Comparison of ENCODE assay signal across 14 cellular contexts in the genomic region with DNA sequence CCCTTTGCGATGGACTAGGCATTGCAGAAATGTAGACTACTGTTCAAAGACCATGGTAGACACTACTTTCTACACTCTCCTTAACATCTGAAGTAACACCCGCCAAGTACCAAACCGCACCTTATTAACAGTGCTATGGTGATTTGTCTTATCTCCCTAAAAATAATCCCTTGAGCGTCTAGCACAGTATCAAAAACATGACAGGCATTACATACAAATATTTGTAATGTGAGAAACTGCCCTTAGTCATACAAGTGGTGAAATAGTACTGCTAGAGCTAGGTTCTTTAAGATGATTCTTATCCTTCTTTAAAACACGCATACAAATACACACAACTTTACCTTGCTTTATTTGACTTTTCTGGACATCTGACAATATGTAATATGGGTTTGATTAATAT. TPM values are rescaled to one million over a fixed set of nuclear protein-coding genes. Genes with fewer than 3 reads are reported as not detected.
A peak's percentile ranks its signal among the peaks of the same experiment; 100 is the strongest.
DNase-seq lines count a peak whose midpoint lies in the region; ATAC-seq and TF ChIP-seq lines count a peak whose summit lies in the region.
"Had no signal": no experiment of that assay in that cellular context is flagged by ENCODE, and none has a peak within 500 bp of the region (broad histone marks: within the 10 kb centered on the region; RNA-seq: fewer than 3 reads in every experiment).

No MANE protein-coding gene starts in this region.

- peaks cover 100% of the 10 kb centered on the region for H3K79me2 ChIP-seq in OCI-LY7 (ENCODE audit: insufficient read depth, low read depth, low read length)

- H3K4me2 ChIP-seq in OCI-LY7 (ENCODE audit: low read length), result no peak overlapping the region

- no TSS peak for BruUV-seq in OCI-LY7 (replicated peaks; lab: Mats Ljungman, UMichigan)

- POLR2A ChIA-PET in OCI-LY7 (lab: Charles Lee), result no interaction called here

- CTCF ChIA-PET in OCI-LY7 (lab: Charles Lee; ENCODE audit: unreplicated experiment), result no interaction called here

- H3K27ac ChIP-seq in gastrocnemius medialis, result peak overlapping the region; percentile 53 to 75 (median 70)
- H3K27ac ChIP-seq in ascending aorta, result no peak overlapping the region
- H3K27ac ChIP-seq in OCI-LY7 (ENCODE audit: low read depth, low read length, poor library complexity, severe bottlenecking), result no peak overlapping the region
- H3K27ac ChIP-seq: pancreas had no signal

- H3K27ac Mint-ChIP-seq in activated T-cell treated with anti-CD3 and anti-CD28 coated beads, Interleukin-2, amount 50 U/mL, for 24 hours, result peak overlapping the region; percentile 41
- H3K27ac Mint-ChIP-seq in activated T-helper 17 cell treated with anti-CD3 and anti-CD28 coated beads, Interleukin-2, amount 50 U/mL, for 72 hours, result no peak overlapping the region
- H3K27ac Mint-ChIP-seq: IgD-negative memory B cell had no signal

- H3K4me1 ChIP-seq in gastrocnemius medialis (peaks cover 65 to 68% of the 10 kb centered on the region in 2 donors), ascending aorta (peaks cover 0 to 20% of the 10 kb centered on the region in 2 donors), OCI-LY7 (ENCODE audit: insufficient read depth, low read length, poor library complexity, severe bottlenecking) (peaks cover 6% of the 10 kb centered on the region)

- peaks cover 80% of the 10 kb centered on the region for H3K36me3 Mint-ChIP-seq in activated T-cell treated with anti-CD3 and anti-CD28 coated beads, Interleukin-2, amount 50 U/mL, for 24 hours (ENCODE audit: low read depth)
- peaks cover 83% of the 10 kb centered on the region for H3K36me3 Mint-ChIP-seq in activated T-helper 17 cell treated with anti-CD3 and anti-CD28 coated beads, Interleukin-2, amount 50 U/mL, for 72 hours (ENCODE audit: low read depth)
- H3K36me3 Mint-ChIP-seq: IgD-negative memory B cell had no signal

- no peak for TF ChIP-seq CTCF in fibroblast of pulmonary artery (IDR thresholded peaks at IDR 0.05; ENCODE audit: low read length, missing control alignments)
- TF ChIP-seq CTCF in gastrocnemius medialis (IDR thresholded peaks at IDR 0.05 in 4 of 5, conservative IDR thresholded peaks at IDR 0.05 in 1 of 5), result no peak
- TF ChIP-seq CTCF in ascending aorta (IDR thresholded peaks at IDR 0.05), result no peak
- TF ChIP-seq CTCF in OCI-LY7 (conservative IDR thresholded peaks at IDR 0.05; ENCODE audit: low read length), result no peak

- H3K36me3 ChIP-seq in gastrocnemius medialis (no peaks in the 10 kb centered on the region), ascending aorta (no peaks in the 10 kb centered on the region), OCI-LY7 (ENCODE audit: insufficient read depth, low read length) (peaks cover 85% of the 10 kb centered on the region)
- H3K36me3 ChIP-seq: pancreas had no signal

- in situ Hi-C loops in gastrocnemius medialis (cut with MboI; ENCODE audit: low sequenced_read_pairs in 4 of 4), result no loop called here

- peaks cover 78% of the 10 kb centered on the region for H3K4me1 Mint-ChIP-seq in activated T-cell treated with anti-CD3 and anti-CD28 coated beads, Interleukin-2, amount 50 U/mL, for 24 hours (ENCODE audit: low read depth)
- H3K4me1 Mint-ChIP-seq in activated T-helper 17 cell treated with anti-CD3 and anti-CD28 coated beads, Interleukin-2, amount 50 U/mL, for 72 hours, result peaks cover 38% of the 10 kb centered on the region

- no peak overlapping the region for H3K4me3 Mint-ChIP-seq in activated T-cell treated with anti-CD3 and anti-CD28 coated beads, Interleukin-2, amount 50 U/mL, for 24 hours
- H3K4me3 Mint-ChIP-seq in activated T-helper 17 cell treated with anti-CD3 and anti-CD28 coated beads, Interleukin-2, amount 50 U/mL, for 72 hours, result peak overlapping the region; percentile 1

- intact Hi-C loops in gastrocnemius medialis (cut with DNase I; ENCODE audit: low total_unique reads), result loop anchor here (5.0 kb wide), 1 partner anchor 46 kb away; no protein-coding TSS in a partner anchor
- intact Hi-C loops in ascending aorta (cut with DNase I), result no loop called here
- intact Hi-C loops in OCI-LY7 (cut with micrococcal nuclease; ENCODE audit: unreplicated experiment), result no loop called here

- ATAC-seq in activated T-helper 17 cell treated with anti-CD3 and anti-CD28 coated beads, Interleukin-2, amount 50 U/mL, for 72 hours (replicated peaks), result no peak
- peak; percentile 80 to 88 for ATAC-seq in gastrocnemius medialis

- H3K9me3 ChIP-seq in gastrocnemius medialis, result no peaks in the 10 kb centered on the region
- no peaks in the 10 kb centered on the region for H3K9me3 ChIP-seq in ascending aorta
- H3K9me3 ChIP-seq in OCI-LY7 (ENCODE audit: low read length), result no peaks in the 10 kb centered on the region
- H3K9me3 ChIP-seq: pancreas had no signal

- peaks cover 27% of the 10 kb centered on the region for H4K20me1 ChIP-seq in OCI-LY7 (ENCODE audit: insufficient read depth, low read length)

- no peak overlapping the region for H3K4me3 ChIP-seq in fibroblast of pulmonary artery (replicated peaks; ENCODE audit: low read depth, low read length)
- H3K4me3 ChIP-seq in gastrocnemius medialis, result no peak overlapping the region
- no peak overlapping the region for H3K4me3 ChIP-seq in ascending aorta
- no peak overlapping the region for H3K4me3 ChIP-seq in OCI-LY7 (ENCODE audit: low read depth, low read length, poor library complexity, severe bottlenecking)
- H3K4me3 ChIP-seq: pancreas had no signal

- no peak for TF ChIP-seq POLR2A in gastrocnemius medialis (IDR thresholded peaks at IDR 0.05)

- no peaks in the 10 kb centered on the region for H3K9me2 ChIP-seq in OCI-LY7 (ENCODE audit: insufficient read depth, low read length)

- H3K27me3 ChIP-seq in gastrocnemius medialis (no peaks in the 10 kb centered on the region), ascending aorta (no peaks in the 10 kb centered on the region)
- H3K27me3 ChIP-seq: pancreas had no signal

- no peaks in the 10 kb centered on the region for H3K9me3 Mint-ChIP-seq in activated T-cell treated with anti-CD3 and anti-CD28 coated beads, Interleukin-2, amount 50 U/mL, for 24 hours
- no peaks in the 10 kb centered on the region for H3K9me3 Mint-ChIP-seq in activated T-helper 17 cell treated with anti-CD3 and anti-CD28 coated beads, Interleukin-2, amount 50 U/mL, for 72 hours
- H3K9me3 Mint-ChIP-seq: IgD-negative memory B cell had no signal

- H3K27me3 Mint-ChIP-seq in activated T-cell treated with anti-CD3 and anti-CD28 coated beads, Interleukin-2, amount 50 U/mL, for 24 hours, result no peaks in the 10 kb centered on the region
- no peaks in the 10 kb centered on the region for H3K27me3 Mint-ChIP-seq in activated T-helper 17 cell treated with anti-CD3 and anti-CD28 coated beads, Interleukin-2, amount 50 U/mL, for 72 hours
- H3K27me3 Mint-ChIP-seq: IgD-negative memory B cell had no signal

- H2AFZ ChIP-seq in OCI-LY7 (ENCODE audit: low read length), result no peak overlapping the region

- no peak for DNase-seq in activated T-cell treated with anti-CD3 and anti-CD28 coated beads, Interleukin-2, amount 50 U/mL, for 24 hours
- DNase-seq in activated T-cell treated with anti-CD3 and anti-CD28 coated beads, Interleukin-2, amount 50 U/mL, for 48 hours, result no peak
- DNase-seq in fibroblast of pulmonary artery (ENCODE audit: low read depth), result peak; percentile 51
- no peak for DNase-seq in gastrocnemius medialis
- DNase-seq in ascending aorta (ENCODE audit: low spot score in 2 of 2), result no peak
- no peak for DNase-seq in cortex of kidney (lab: John Stamatoyannopoulos, UW)
- no peak for DNase-seq in OCI-LY7 (ENCODE audit: low spot score)
- DNase-seq: activated CD4-positive, alpha-beta T cell treated with anti-CD3 and anti-CD28 coated beads, Interleukin-2, amount 50 U/mL, for 1 hour; DMS153; NCI-H446 treated with DMSO at 0.1 percent for 48 hours; pancreas; stimulated activated CD4-positive, alpha-beta T cell treated with anti-CD3 and anti-CD28 coated beads, Interleukin-15, amount 100 ng/mL, for 24 hours had no signal

RNA-seq across cellular contexts. Expression of a gene that starts 27.2 kb away (rescaled TPM):
- total RNA-seq in activated T-helper 17 cell treated with anti-CD3 and anti-CD28 coated beads, Interleukin-2, amount 50 U/mL, for 72 hours, result 100 to 1,000 TPM; 109 to 114 TPM
- total RNA-seq in gastrocnemius medialis, result 100 to 1,000 TPM in 1 of 4 donors, 10 to 100 TPM in 3; 56.7 to 111 (median 76.4) TPM
- total RNA-seq in ascending aorta, result 52.3 TPM
- total RNA-seq in OCI-LY7 (2014; rRNA removed; shearing (Covaris generic)), result 52.0 and 68.8 TPM in 2 replicates
- total RNA-seq in OCI-LY7 (2022), result 97.5 and 112 TPM in 2 replicates

Comparison
In these comparisons a context has a peak if more than half of its experiments do, and no peak if none do; other contexts are left out.
1. H3K27ac ChIP-seq: peak in gastrocnemius medialis (4 of 4); none in ascending aorta (0 of 2) and OCI-LY7 (single experiment).